Comparison of ENCODE assay signal across 8 cellular contexts in genomic region chr5:160421625-160422258, GRCh38. TPM values are rescaled to one million over a fixed set of nuclear protein-coding genes. Genes with fewer than 3 reads are reported as not detected.
A peak's percentile ranks its signal among the peaks of the same experiment; 100 is the strongest.
DNase-seq lines count a peak whose midpoint lies in the region; ATAC-seq lines count a peak whose summit lies in the region.

Gene PTTG1 (plus strand): TSS chr5:160421855. CDS start chr5:160422313, 458 bp downstream.

- H3K4me1 ChIP-seq in endocrine pancreas (ENCODE audit: control insufficient read depth, insufficient read depth, low read length): peaks cover 13% of the 10 kb centered on the region

- POLR2A ChIA-PET in activated CD8-positive, alpha-beta memory T cell treated with anti-CD3 and anti-CD28 coated beads for 36 hours (lab: Charles Lee): interaction anchor here (0.6 to 1.8 kb wide), 5 partner anchors 16 to 58 kb away, joined by 3 to 6 read pairs (median 5); no protein-coding TSS in a partner anchor

- H3K27me3 ChIP-seq in endocrine pancreas (ENCODE audit: control insufficient read depth, insufficient read depth, low read length): no peaks in the 10 kb centered on the region

- H3K36me3 ChIP-seq in endocrine pancreas (ENCODE audit: control insufficient read depth, insufficient read depth, low read length): no peaks in the 10 kb centered on the region

- ATAC-seq in GM21360 (IDR thresholded peaks at IDR 0.05; ENCODE audit: unreplicated experiment): peak; percentile 66

- no peak within 1 kb of the TSS for H3K9ac ChIP-seq in endocrine pancreas (ENCODE audit: control insufficient read depth, insufficient read depth, low read length)

- H3K9me3 ChIP-seq in endocrine pancreas (ENCODE audit: control insufficient read depth, low read length): no peaks in the 10 kb centered on the region

- peak within 1 kb of the TSS; percentile 71 for H3K4me3 ChIP-seq in endocrine pancreas (ENCODE audit: control insufficient read depth, insufficient read depth, low read length)

- DNase-seq in COLO829 (ENCODE audit: low spot score) (peak; percentile 87), HT-29 (ENCODE audit: low spot score) (peak; percentile 98), NOMO-1 treated with DMSO at 0.1 percent for 48 hours (lab: John Stamatoyannopoulos, UW; ENCODE audit: unreplicated experiment) (peak; percentile 89), mesenteric fat pad (ENCODE audit: low spot score) (peak; percentile 97)
- DNase-seq in stimulated activated CD8-positive, alpha-beta memory T cell treated with anti-CD3 and anti-CD28 coated beads, Interleukin-15, amount 100 ng/mL, for 1 hour (ENCODE audit: low read depth): peak; percentile 79

- CTCF ChIA-PET in activated CD8-positive, alpha-beta memory T cell treated with anti-CD3 and anti-CD28 coated beads for 36 hours (lab: Charles Lee): interaction anchor here (1.6 to 9.0 kb wide), 2 partner anchors 17 to 42 kb away, joined by 3 to 48 read pairs; no protein-coding TSS in a partner anchor

RNA-seq across cellular contexts. Expression of gene PTTG1, which starts in this region (rescaled TPM):
- total RNA-seq in HT-29 (2014; rRNA removed; shearing (Covaris generic)): 99.1 and 131 TPM in 2 replicates
- total RNA-seq in activated CD8-positive, alpha-beta memory T cell treated with anti-CD3 and anti-CD28 coated beads for 36 hours: 100 to 1,000 TPM; 103 to 106 TPM
- total RNA-seq in mesenteric fat pad: 1.3 TPM

Comparison
In these comparisons a context has a peak if more than half of its experiments do, and no peak if none do; other contexts are left out.
1. Peak in every context shown above with its lines: DNase-seq, ATAC-seq and H3K4me3 ChIP-seq.
2. RNA of gene PTTG1 (total RNA-seq): 103 to 106 TPM in activated CD8-positive, alpha-beta memory T cell treated with anti-CD3 and anti-CD28 coated beads for 36 hours and 99.1 to 131 TPM in HT-29; 1.3 TPM in mesenteric fat pad (single experiment); every median in the first group is over 10 times any median in the second.